Comparison of ENCODE assay signal across 8 cellular contexts in genomic region chr10:43137701-43137970, GRCh38. TPM values are rescaled to one million over a fixed set of nuclear protein-coding genes. Genes with fewer than 3 reads are reported as not detected.
DNase-seq lines count a peak whose midpoint lies in the region; ATAC-seq and TF ChIP-seq lines count a peak whose summit lies in the region.

No MANE protein-coding gene starts in this region.

- H3F3A ChIP-seq in Loucy (ENCODE audit: low read depth), result no peaks in the 10 kb centered on the region

- peaks cover 44% of the 10 kb centered on the region for H3K4me1 ChIP-seq in CD4-positive, alpha-beta memory T cell (ENCODE audit: insufficient read depth, low read length)
- H3K4me1 ChIP-seq in Loucy (ENCODE audit: insufficient read depth, low read length, poor library complexity, severe bottlenecking) (peaks cover 58% of the 10 kb centered on the region), thoracic aorta (ENCODE audit: control insufficient read depth in 1 of 2, low read depth in 2 of 2) (peaks cover 11 to 31% of the 10 kb centered on the region in 2 donors)
- H3K4me1 ChIP-seq in naive thymus-derived CD4-positive, alpha-beta T cell (ENCODE audit: control insufficient read depth in 2 of 2, insufficient read depth in 2 of 2, low read length in 2 of 2), result peaks cover 24 to 25% of the 10 kb centered on the region in 2 donors

- H3K4me3 Mint-ChIP-seq in CD4-positive, alpha-beta memory T cell, result peak overlapping the region; percentile 87 to 92 (median 88)
- H3K4me3 Mint-ChIP-seq in activated T-cell treated with anti-CD3 and anti-CD28 coated beads, Interleukin-2, amount 50 U/mL, for 4 hours, result peak overlapping the region; percentile 92
- peak overlapping the region; percentile 83 to 98 (median 92) for H3K4me3 Mint-ChIP-seq in naive thymus-derived CD4-positive, alpha-beta T cell

- H3K4me2 ChIP-seq in Loucy (ENCODE audit: low read depth, low read length, poor library complexity, severe bottlenecking), result peak overlapping the region; percentile 81

- H3K79me2 ChIP-seq in Loucy (ENCODE audit: insufficient read depth, low read length), result peaks cover 66% of the 10 kb centered on the region

- peaks cover 31 to 50% (median 38%) of the 10 kb centered on the region in 4 donors for H3K4me1 Mint-ChIP-seq in CD4-positive, alpha-beta memory T cell
- peaks cover 48% of the 10 kb centered on the region for H3K4me1 Mint-ChIP-seq in activated T-cell treated with anti-CD3 and anti-CD28 coated beads, Interleukin-2, amount 50 U/mL, for 4 hours (ENCODE audit: low read depth)
- H3K4me1 Mint-ChIP-seq in naive thymus-derived CD4-positive, alpha-beta T cell, result peaks cover 38 to 71% (median 52%) of the 10 kb centered on the region in 7 donors

- no peaks in the 10 kb centered on the region for H3K27me3 ChIP-seq in CD4-positive, alpha-beta memory T cell (ENCODE audit: insufficient read depth, low read length)
- H3K27me3 ChIP-seq in Loucy (ENCODE audit: insufficient read depth, low read length, poor library complexity, severe bottlenecking) (no peaks in the 10 kb centered on the region), thoracic aorta (replicated peaks; ENCODE audit: insufficient read depth) (no peaks in the 10 kb centered on the region)
- H3K27me3 ChIP-seq in naive thymus-derived CD4-positive, alpha-beta T cell (ENCODE audit: control insufficient read depth in 2 of 2, insufficient read depth in 2 of 2, low read length in 2 of 2), result no peaks in the 10 kb centered on the region

- H3K9me2 ChIP-seq in Loucy (replicated peaks; ENCODE audit: low read depth, low read length), result no peaks in the 10 kb centered on the region

- POLR2A ChIA-PET in CD4-positive, alpha-beta memory T cell (lab: Charles Lee; ENCODE audit: partially characterized antibody), result interaction anchor here (0.6 to 3.9 kb wide), 31 partner anchors 8 to 587 kb away, joined by 3 to 39 read pairs (median 5); partner anchors contain the start of genes BMS1, HNRNPF, ZNF33B and ZNF487
- POLR2A ChIA-PET in naive thymus-derived CD4-positive, alpha-beta T cell (lab: Charles Lee), result interaction anchor here (0.8 to 4.4 kb wide), 15 partner anchors 10 to 511 kb away, joined by 3 to 46 read pairs (median 4); partner anchors contain the start of genes HNRNPF and ZNF32

- intact Hi-C loops in CD4-positive, alpha-beta memory T cell (cut with micrococcal nuclease), result loop anchor here (5.0 to 10.0 kb wide), 4 partner anchors 210 to 435 kb away; partner anchors contain the start of genes BMS1 and ZNF239
- intact Hi-C loops in naive thymus-derived CD4-positive, alpha-beta T cell (cut with micrococcal nuclease), result loop anchor here in 1 of 2 donors (5.0 to 10.0 kb wide), 4 partner anchors 155 to 583 kb away; partner anchors contain the start of genes ZNF32 and ZNF33B

- TF ChIP-seq CTCF in Loucy (conservative IDR thresholded peaks at IDR 0.05; ENCODE audit: low read length) (no peak), fibroblast of pulmonary artery (IDR thresholded peaks at IDR 0.05; ENCODE audit: low read length, missing control alignments) (no peak), thoracic aorta (IDR thresholded peaks at IDR 0.05) (no peak)

- no peaks in the 10 kb centered on the region for H3K36me3 ChIP-seq in CD4-positive, alpha-beta memory T cell (ENCODE audit: insufficient read depth, low read length)
- H3K36me3 ChIP-seq in Loucy (ENCODE audit: insufficient read depth, low read length) (no peaks in the 10 kb centered on the region), thoracic aorta (no peaks in the 10 kb centered on the region)
- H3K36me3 ChIP-seq in naive thymus-derived CD4-positive, alpha-beta T cell (ENCODE audit: control insufficient read depth in 2 of 3, insufficient read depth in 3 of 3, low read length in 3 of 3), result peaks cover 0 to 3% (median 0%) of the 10 kb centered on the region in 3 experiments

- peak overlapping the region; percentile 89 for H3K27ac ChIP-seq in CD4-positive, alpha-beta memory T cell (ENCODE audit: low read depth, low read length)
- H3K27ac ChIP-seq in naive thymus-derived CD4-positive, alpha-beta T cell (ENCODE audit: low read depth, low read length), result peak overlapping the region; percentile 93
- peak overlapping the region; percentile 96 for H3K27ac ChIP-seq in thoracic aorta

- no peaks in the 10 kb centered on the region for H3K9me3 Mint-ChIP-seq in CD4-positive, alpha-beta memory T cell
- no peaks in the 10 kb centered on the region for H3K9me3 Mint-ChIP-seq in activated T-cell treated with anti-CD3 and anti-CD28 coated beads, Interleukin-2, amount 50 U/mL, for 4 hours
- H3K9me3 Mint-ChIP-seq in naive thymus-derived CD4-positive, alpha-beta T cell, result no peaks in the 10 kb centered on the region

- peak overlapping the region; percentile 67 to 76 for H3K4me3 ChIP-seq in CD4-positive, alpha-beta memory T cell (ENCODE audit: low read length in 2 of 2)
- H3K4me3 ChIP-seq in Loucy (ENCODE audit: low read length, poor library complexity, severe bottlenecking) (peak overlapping the region; percentile 83), fibroblast of pulmonary artery (replicated peaks; ENCODE audit: low read depth, low read length) (peak overlapping the region; percentile 77), thoracic aorta (peak overlapping the region; percentile 98)
- H3K4me3 ChIP-seq in naive thymus-derived CD4-positive, alpha-beta T cell (ENCODE audit: low read length), result peak overlapping the region; percentile 83

- CTCF ChIA-PET in CD4-positive, alpha-beta memory T cell (lab: Charles Lee; ENCODE audit: partially characterized antibody), result interaction anchor here (0.6 to 2.8 kb wide), 5 partner anchors 15 to 252 kb away, joined by 3 to 13 read pairs (median 3); no protein-coding TSS in a partner anchor
- CTCF ChIA-PET in naive thymus-derived CD4-positive, alpha-beta T cell (lab: Charles Lee), result interaction anchor here (0.8 to 2.3 kb wide), 2 partner anchors 16 to 67 kb away, joined by 4 to 7 read pairs; no protein-coding TSS in a partner anchor

- peak overlapping the region; percentile 96 for H3K9ac ChIP-seq in Loucy (ENCODE audit: low read depth, low read length, poor library complexity, severe bottlenecking)

- no peak for DNase-seq in CD4-positive, alpha-beta memory T cell
- peak; percentile 34 for DNase-seq in activated T-cell treated with anti-CD3 and anti-CD28 coated beads, Interleukin-2, amount 50 U/mL, for 4 hours
- DNase-seq in fibroblast of pulmonary artery (ENCODE audit: low read depth) (peak; percentile 64), thoracic aorta (ENCODE audit: low spot score) (no peak), NCI-H2107 (lab: John Stamatoyannopoulos, UW) (no peak)
- DNase-seq in naive thymus-derived CD4-positive, alpha-beta T cell, result peak in 3 of 9 donors; percentile 10 to 62 (median 32)

- ATAC-seq in GM21381 (IDR thresholded peaks at IDR 0.05; ENCODE audit: unreplicated experiment) (peak; percentile 25), thoracic aorta (ENCODE audit: insufficient number of reproducible peaks, low FRiP score, low read depth) (no peak)
- ATAC-seq in activated T-cell treated with anti-CD3 and anti-CD28 coated beads, Interleukin-2, amount 50 U/mL, for 4 hours, result peak; percentile 14 to 29
- peak; percentile 12 for ATAC-seq in naive thymus-derived CD4-positive, alpha-beta T cell

- H3K36me3 Mint-ChIP-seq in CD4-positive, alpha-beta memory T cell, result peaks cover 0 to 9% of the 10 kb centered on the region in 2 donors
- peaks cover 6% of the 10 kb centered on the region for H3K36me3 Mint-ChIP-seq in activated T-cell treated with anti-CD3 and anti-CD28 coated beads, Interleukin-2, amount 50 U/mL, for 4 hours (ENCODE audit: insufficient read depth)
- peaks cover 0 to 25% (median 4%) of the 10 kb centered on the region in 5 donors for H3K36me3 Mint-ChIP-seq in naive thymus-derived CD4-positive, alpha-beta T cell

- peak overlapping the region; percentile 78 for H2AFZ ChIP-seq in Loucy (ENCODE audit: low read length)

- peaks cover 43% of the 10 kb centered on the region for H4K20me1 ChIP-seq in Loucy (ENCODE audit: insufficient read depth, low read length, poor library complexity, severe bottlenecking)

- H3K27ac Mint-ChIP-seq in CD4-positive, alpha-beta memory T cell, result peak overlapping the region; percentile 82 to 97 (median 91)
- peak overlapping the region; percentile 78 to 100 (median 90) for H3K27ac Mint-ChIP-seq in naive thymus-derived CD4-positive, alpha-beta T cell

- no peaks in the 10 kb centered on the region for H3K27me3 Mint-ChIP-seq in CD4-positive, alpha-beta memory T cell
- no peaks in the 10 kb centered on the region for H3K27me3 Mint-ChIP-seq in activated T-cell treated with anti-CD3 and anti-CD28 coated beads, Interleukin-2, amount 50 U/mL, for 4 hours (ENCODE audit: low read depth)
- peaks cover 0 to 2% (median 0%) of the 10 kb centered on the region in 5 donors for H3K27me3 Mint-ChIP-seq in naive thymus-derived CD4-positive, alpha-beta T cell

- H3K9me3 ChIP-seq in CD4-positive, alpha-beta memory T cell (ENCODE audit: control insufficient read depth in 1 of 2, low read length in 2 of 2), result no peaks in the 10 kb centered on the region
- H3K9me3 ChIP-seq in Loucy (ENCODE audit: insufficient read depth, low read depth, low read length), result no peaks in the 10 kb centered on the region
- H3K9me3 ChIP-seq in naive thymus-derived CD4-positive, alpha-beta T cell (ENCODE audit: control insufficient read depth in 2 of 3, low read length in 3 of 3), result no peaks in the 10 kb centered on the region
- H3K9me3 ChIP-seq in thoracic aorta, result no peaks in the 10 kb centered on the region

RNA-seq across cellular contexts. Expression of gene CSGALNACT2, which starts 0.6 kb away (rescaled TPM):
- 10 to 100 TPM; 45.3 to 48.2 TPM for total RNA-seq in CD4-positive, alpha-beta memory T cell
- polyA plus RNA-seq in CD4-positive, alpha-beta memory T cell, result 10 to 100 TPM; 21.1 to 23.5 TPM
- total RNA-seq in activated T-cell treated with anti-CD3 and anti-CD28 coated beads, Interleukin-2, amount 50 U/mL, for 4 hours, result 10 to 100 TPM; 14.7 to 19.5 (median 15.5) TPM
- total RNA-seq in naive thymus-derived CD4-positive, alpha-beta T cell, result 10 to 100 TPM; 47.3 to 57.5 (median 52.3) TPM
- 10 to 100 TPM; 19.0 to 23.0 TPM for polyA plus RNA-seq in naive thymus-derived CD4-positive, alpha-beta T cell
- 10 to 100 TPM; 35.9 to 45.1 TPM for total RNA-seq in thoracic aorta

Comparison
In these comparisons a context has a peak if more than half of its experiments do, and no peak if none do; other contexts are left out.
1. DNase-seq: peak in activated T-cell treated with anti-CD3 and anti-CD28 coated beads, Interleukin-2, amount 50 U/mL, for 4 hours (single experiment) and fibroblast of pulmonary artery (single experiment); none in CD4-positive, alpha-beta memory T cell (0 of 5), thoracic aorta (single experiment) and NCI-H2107 (single experiment).
2. Peak in every context shown above with its lines, with median percentiles within 50 percentile points of each other: H3K27ac ChIP-seq, H3K4me3 ChIP-seq and H3K4me3 Mint-ChIP-seq.